Comparison of ENCODE assay signal across 1 cellular context in the genomic region with DNA sequence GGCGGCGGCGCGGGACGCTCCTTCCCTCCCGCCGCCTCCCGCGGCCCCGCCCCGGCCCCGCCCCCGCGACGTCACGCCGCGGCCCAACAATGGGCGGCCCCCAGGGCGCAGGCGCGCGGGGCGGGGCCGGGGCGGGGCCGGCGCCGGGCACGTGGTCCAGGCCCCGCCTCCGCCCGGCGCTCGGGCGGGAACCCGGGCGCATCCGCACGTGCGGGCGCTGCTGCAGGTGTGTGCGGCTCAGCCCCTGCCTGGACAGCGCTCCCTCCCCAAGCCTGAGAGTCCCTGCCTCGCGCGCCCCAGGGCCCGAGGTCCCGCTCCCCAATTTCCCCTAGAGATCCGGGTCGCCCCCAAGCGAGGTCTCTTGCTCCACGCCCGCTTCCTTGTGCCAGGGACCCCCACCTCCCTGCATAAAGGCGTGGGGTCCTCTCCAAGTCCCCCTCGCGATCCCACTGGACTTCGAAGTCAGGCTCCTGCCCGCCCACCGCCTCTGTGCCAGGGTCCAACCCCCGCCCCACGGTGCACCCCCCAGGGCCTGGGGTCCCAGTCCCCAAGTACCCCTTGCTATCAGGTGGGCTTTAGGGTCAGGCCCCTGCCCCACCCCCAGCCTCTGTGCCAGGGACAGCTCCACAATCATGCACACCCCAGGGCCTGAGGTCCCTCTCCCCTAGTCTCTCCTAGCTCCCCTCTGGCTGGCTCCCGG.
A peak's percentile ranks its signal among the peaks of the same experiment; 100 is the strongest.
TF ChIP-seq lines count a peak whose summit lies in the region.

Gene MEX3D (minus strand): TSS at position 6 of the 700 bp plus-strand sequence. CDS start 267 bp downstream, outside the sequence.

TF ChIP-seq in HepG2, 621 proteins besides CTCF, POLR2A, EP300 and RAD21 (continued from another document and continues in another):
- TF ChIP-seq, protein P1, sequence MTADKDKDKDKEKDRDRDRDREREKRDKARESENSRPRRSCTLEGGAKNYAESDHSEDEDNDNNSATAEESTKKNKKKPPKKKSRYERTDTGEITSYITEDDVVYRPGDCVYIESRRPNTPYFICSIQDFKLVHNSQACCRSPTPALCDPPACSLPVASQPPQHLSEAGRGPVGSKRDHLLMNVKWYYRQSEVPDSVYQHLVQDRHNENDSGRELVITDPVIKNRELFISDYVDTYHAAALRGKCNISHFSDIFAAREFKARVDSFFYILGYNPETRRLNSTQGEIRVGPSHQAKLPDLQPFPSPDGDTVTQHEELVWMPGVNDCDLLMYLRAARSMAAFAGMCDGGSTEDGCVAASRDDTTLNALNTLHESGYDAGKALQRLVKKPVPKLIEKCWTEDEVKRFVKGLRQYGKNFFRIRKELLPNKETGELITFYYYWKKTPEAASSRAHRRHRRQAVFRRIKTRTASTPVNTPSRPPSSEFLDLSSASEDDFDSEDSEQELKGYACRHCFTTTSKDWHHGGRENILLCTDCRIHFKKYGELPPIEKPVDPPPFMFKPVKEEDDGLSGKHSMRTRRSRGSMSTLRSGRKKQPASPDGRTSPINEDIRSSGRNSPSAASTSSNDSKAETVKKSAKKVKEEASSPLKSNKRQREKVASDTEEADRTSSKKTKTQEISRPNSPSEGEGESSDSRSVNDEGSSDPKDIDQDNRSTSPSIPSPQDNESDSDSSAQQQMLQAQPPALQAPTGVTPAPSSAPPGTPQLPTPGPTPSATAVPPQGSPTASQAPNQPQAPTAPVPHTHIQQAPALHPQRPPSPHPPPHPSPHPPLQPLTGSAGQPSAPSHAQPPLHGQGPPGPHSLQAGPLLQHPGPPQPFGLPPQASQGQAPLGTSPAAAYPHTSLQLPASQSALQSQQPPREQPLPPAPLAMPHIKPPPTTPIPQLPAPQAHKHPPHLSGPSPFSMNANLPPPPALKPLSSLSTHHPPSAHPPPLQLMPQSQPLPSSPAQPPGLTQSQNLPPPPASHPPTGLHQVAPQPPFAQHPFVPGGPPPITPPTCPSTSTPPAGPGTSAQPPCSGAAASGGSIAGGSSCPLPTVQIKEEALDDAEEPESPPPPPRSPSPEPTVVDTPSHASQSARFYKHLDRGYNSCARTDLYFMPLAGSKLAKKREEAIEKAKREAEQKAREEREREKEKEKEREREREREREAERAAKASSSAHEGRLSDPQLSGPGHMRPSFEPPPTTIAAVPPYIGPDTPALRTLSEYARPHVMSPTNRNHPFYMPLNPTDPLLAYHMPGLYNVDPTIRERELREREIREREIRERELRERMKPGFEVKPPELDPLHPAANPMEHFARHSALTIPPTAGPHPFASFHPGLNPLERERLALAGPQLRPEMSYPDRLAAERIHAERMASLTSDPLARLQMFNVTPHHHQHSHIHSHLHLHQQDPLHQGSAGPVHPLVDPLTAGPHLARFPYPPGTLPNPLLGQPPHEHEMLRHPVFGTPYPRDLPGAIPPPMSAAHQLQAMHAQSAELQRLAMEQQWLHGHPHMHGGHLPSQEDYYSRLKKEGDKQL (CRISPR knock-in tag; IDR thresholded peaks at IDR 0.05; ENCODE audit: low read depth), result no peak
- TF ChIP-seq MYPOP (CRISPR knock-in tag; IDR thresholded peaks at IDR 0.05) (peak; percentile 73; the same call in 1 of the 2 replicates), ZNF782 (CRISPR knock-in tag; IDR thresholded peaks at IDR 0.05; ENCODE audit: borderline replicate concordance) (0 out of 2 replicates have a peak, but pooled peaks have one; percentile 71), TFE3 (CRISPR knock-in tag; IDR thresholded peaks at IDR 0.05) (peak; percentile 53; the same call in 1 of the 2 replicates), NFKB2 (CRISPR knock-in tag; IDR thresholded peaks at IDR 0.05; ENCODE audit: borderline replicate concordance) (peak; percentile 83), PRDM10 (CRISPR knock-in tag; IDR thresholded peaks at IDR 0.05; ENCODE audit: low read depth) (no peak), SKI (IDR thresholded peaks at IDR 0.05; ENCODE audit: partially characterized antibody) (no peak), EHMT2 (IDR thresholded peaks at IDR 0.05; ENCODE audit: borderline replicate concordance, low read depth, low read length) (no peak), ZNF777 (CRISPR knock-in tag; IDR thresholded peaks at IDR 0.05) (no peak), ZNF75D (CRISPR knock-in tag; IDR thresholded peaks at IDR 0.05; ENCODE audit: borderline replicate concordance) (peak; percentile 78; the same call in 1 of the 2 replicates), PAWR (CRISPR knock-in tag; IDR thresholded peaks at IDR 0.05; ENCODE audit: borderline replicate concordance) (no peak), NKX3-1 (CRISPR knock-in tag; IDR thresholded peaks at IDR 0.05) (peak; percentile 78; the same call in 1 of the 2 replicates), HES4 (CRISPR knock-in tag; IDR thresholded peaks at IDR 0.05; ENCODE audit: borderline replicate concordance) (peak; percentile 83; the same call in 1 of the 2 replicates), ZNF570 (CRISPR knock-in tag; IDR thresholded peaks at IDR 0.05; ENCODE audit: borderline replicate concordance) (0 out of 2 replicates have a peak, but pooled peaks have one; percentile 63), ZNF367 (CRISPR knock-in tag; IDR thresholded peaks at IDR 0.05; ENCODE audit: borderline replicate concordance) (peak; percentile 90; the same call in 1 of the 2 replicates), ARNTL (CRISPR knock-in tag; IDR thresholded peaks at IDR 0.05) (peak; percentile 85; the same call in 1 of the 2 replicates)
- TF ChIP-seq, protein P2, sequence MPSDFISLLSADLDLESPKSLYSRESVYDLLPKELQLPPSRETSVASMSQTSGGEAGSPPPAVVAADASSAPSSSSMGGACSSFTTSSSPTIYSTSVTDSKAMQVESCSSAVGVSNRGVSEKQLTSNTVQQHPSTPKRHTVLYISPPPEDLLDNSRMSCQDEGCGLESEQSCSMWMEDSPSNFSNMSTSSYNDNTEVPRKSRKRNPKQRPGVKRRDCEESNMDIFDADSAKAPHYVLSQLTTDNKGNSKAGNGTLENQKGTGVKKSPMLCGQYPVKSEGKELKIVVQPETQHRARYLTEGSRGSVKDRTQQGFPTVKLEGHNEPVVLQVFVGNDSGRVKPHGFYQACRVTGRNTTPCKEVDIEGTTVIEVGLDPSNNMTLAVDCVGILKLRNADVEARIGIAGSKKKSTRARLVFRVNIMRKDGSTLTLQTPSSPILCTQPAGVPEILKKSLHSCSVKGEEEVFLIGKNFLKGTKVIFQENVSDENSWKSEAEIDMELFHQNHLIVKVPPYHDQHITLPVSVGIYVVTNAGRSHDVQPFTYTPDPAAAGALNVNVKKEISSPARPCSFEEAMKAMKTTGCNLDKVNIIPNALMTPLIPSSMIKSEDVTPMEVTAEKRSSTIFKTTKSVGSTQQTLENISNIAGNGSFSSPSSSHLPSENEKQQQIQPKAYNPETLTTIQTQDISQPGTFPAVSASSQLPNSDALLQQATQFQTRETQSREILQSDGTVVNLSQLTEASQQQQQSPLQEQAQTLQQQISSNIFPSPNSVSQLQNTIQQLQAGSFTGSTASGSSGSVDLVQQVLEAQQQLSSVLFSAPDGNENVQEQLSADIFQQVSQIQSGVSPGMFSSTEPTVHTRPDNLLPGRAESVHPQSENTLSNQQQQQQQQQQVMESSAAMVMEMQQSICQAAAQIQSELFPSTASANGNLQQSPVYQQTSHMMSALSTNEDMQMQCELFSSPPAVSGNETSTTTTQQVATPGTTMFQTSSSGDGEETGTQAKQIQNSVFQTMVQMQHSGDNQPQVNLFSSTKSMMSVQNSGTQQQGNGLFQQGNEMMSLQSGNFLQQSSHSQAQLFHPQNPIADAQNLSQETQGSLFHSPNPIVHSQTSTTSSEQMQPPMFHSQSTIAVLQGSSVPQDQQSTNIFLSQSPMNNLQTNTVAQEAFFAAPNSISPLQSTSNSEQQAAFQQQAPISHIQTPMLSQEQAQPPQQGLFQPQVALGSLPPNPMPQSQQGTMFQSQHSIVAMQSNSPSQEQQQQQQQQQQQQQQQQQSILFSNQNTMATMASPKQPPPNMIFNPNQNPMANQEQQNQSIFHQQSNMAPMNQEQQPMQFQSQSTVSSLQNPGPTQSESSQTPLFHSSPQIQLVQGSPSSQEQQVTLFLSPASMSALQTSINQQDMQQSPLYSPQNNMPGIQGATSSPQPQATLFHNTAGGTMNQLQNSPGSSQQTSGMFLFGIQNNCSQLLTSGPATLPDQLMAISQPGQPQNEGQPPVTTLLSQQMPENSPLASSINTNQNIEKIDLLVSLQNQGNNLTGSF (CRISPR knock-in tag; IDR thresholded peaks at IDR 0.05), result peak; percentile 89
- TF ChIP-seq, protein P3, sequence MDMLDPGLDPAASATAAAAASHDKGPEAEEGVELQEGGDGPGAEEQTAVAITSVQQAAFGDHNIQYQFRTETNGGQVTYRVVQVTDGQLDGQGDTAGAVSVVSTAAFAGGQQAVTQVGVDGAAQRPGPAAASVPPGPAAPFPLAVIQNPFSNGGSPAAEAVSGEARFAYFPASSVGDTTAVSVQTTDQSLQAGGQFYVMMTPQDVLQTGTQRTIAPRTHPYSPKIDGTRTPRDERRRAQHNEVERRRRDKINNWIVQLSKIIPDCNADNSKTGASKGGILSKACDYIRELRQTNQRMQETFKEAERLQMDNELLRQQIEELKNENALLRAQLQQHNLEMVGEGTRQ (IDR thresholded peaks at IDR 0.05; ENCODE audit: low read depth, low read length), result peak; percentile 25; the same call in 1 of the 2 replicates
- TF ChIP-seq, protein P3 (CRISPR knock-in tag; IDR thresholded peaks at IDR 0.05; ENCODE audit: borderline replicate concordance), result no peak
- TF ChIP-seq, protein P4, sequence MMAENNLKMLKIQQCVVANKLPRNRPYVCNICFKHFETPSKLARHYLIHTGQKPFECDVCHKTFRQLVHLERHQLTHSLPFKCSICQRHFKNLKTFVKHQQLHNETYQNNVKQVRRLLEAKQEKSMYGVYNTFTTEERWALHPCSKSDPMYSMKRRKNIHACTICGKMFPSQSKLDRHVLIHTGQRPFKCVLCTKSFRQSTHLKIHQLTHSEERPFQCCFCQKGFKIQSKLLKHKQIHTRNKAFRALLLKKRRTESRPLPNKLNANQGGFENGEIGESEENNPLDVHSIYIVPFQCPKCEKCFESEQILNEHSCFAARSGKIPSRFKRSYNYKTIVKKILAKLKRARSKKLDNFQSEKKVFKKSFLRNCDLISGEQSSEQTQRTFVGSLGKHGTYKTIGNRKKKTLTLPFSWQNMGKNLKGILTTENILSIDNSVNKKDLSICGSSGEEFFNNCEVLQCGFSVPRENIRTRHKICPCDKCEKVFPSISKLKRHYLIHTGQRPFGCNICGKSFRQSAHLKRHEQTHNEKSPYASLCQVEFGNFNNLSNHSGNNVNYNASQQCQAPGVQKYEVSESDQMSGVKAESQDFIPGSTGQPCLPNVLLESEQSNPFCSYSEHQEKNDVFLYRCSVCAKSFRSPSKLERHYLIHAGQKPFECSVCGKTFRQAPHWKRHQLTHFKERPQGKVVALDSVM (CRISPR knock-in tag; IDR thresholded peaks at IDR 0.05), result 0 out of 2 replicates have a peak, but pooled peaks have one; percentile 35
- TF ChIP-seq, protein P5, sequence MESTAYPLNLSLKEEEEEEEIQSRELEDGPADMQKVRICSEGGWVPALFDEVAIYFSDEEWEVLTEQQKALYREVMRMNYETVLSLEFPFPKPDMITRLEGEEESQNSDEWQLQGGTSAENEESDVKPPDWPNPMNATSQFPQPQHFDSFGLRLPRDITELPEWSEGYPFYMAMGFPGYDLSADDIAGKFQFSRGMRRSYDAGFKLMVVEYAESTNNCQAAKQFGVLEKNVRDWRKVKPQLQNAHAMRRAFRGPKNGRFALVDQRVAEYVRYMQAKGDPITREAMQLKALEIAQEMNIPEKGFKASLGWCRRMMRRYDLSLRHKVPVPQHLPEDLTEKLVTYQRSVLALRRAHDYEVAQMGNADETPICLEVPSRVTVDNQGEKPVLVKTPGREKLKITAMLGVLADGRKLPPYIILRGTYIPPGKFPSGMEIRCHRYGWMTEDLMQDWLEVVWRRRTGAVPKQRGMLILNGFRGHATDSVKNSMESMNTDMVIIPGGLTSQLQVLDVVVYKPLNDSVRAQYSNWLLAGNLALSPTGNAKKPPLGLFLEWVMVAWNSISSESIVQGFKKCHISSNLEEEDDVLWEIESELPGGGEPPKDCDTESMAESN (CRISPR knock-in tag; conservative IDR thresholded peaks at IDR 0.05), result 0 out of 2 replicates have a peak, but pooled peaks have one; percentile 31
